In genomic region chr17:55617441-55617840, GRCh38 we compare ENCODE assay signal across 7 cellular contexts.
"Had no signal": no experiment of that assay in that cellular context is flagged by ENCODE, and none has a peak within 500 bp of the region (broad histone marks: within the 10 kb centered on the region; RNA-seq: fewer than 3 reads in every experiment).

No MANE protein-coding gene starts in this region.

- H3K4me1 Mint-ChIP-seq: H9 had no signal

- H3K4me3 Mint-ChIP-seq: GM23338, H9 had no signal

- H3K27ac ChIP-seq: HL-60 had no signal

- ATAC-seq: GM23338, K562 had no signal

- DNase-seq: H9, HCEC 1CT, IMR-90, KG1 had no signal

- H3K9me3 Mint-ChIP-seq: GM23338, H9 had no signal

- H3K4me3 ChIP-seq: GM23338, K562 had no signal
